12 cellular contexts compared by ENCODE assay signal in the genomic region with DNA sequence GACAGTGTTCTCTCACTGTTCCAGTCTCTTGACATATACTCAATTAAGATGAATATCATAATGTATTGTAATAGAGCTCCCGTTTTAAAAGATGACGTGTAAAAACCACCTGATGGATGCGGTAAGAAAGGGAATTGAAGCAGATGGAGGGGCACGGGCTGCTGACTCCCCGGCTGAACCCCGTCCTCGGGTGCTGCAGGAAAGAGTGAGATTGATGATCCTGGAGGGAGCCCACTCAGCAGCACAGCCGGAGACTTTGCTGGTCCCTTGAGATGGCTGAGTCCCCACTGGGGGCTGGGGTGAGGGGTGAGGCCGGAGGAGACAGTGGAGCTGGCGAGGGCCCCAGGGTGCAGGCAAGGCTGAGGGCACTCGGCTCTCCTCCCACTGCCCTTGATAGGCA.
DNase-seq lines count a peak whose midpoint lies in the region; ATAC-seq and TF ChIP-seq lines count a peak whose summit lies in the region.
"Had no signal": no experiment of that assay in that cellular context is flagged by ENCODE, and none has a peak within 500 bp of the region (broad histone marks: within the 10 kb centered on the region; RNA-seq: fewer than 3 reads in every experiment).

No MANE protein-coding gene starts in this region.

- no peaks in the 10 kb centered on the region for H3K27me3 Mint-ChIP-seq in activated naive CD8-positive, alpha-beta T cell
- no peaks in the 10 kb centered on the region for H3K27me3 Mint-ChIP-seq in nephron progenitor cell (ENCODE audit: low read depth, poor library complexity)

- H3K4me1 ChIP-seq in DOHH2 (ENCODE audit: control insufficient read depth, low read length) (peaks cover 87% of the 10 kb centered on the region), Karpas-422 (ENCODE audit: low read length) (peaks cover 57% of the 10 kb centered on the region)

- H3K79me2 ChIP-seq in DOHH2 (ENCODE audit: control insufficient read depth, low read length) (peaks cover 36% of the 10 kb centered on the region), Karpas-422 (ENCODE audit: low read length) (peaks cover 59% of the 10 kb centered on the region)

- DNase-seq in Karpas-422 (no peak), nephron progenitor cell (no peak), CD1c-positive myeloid dendritic cell (ENCODE audit: extremely low spot score) (no peak), NCI-H526 treated with DMSO at 0.1 percent for 48 hours (lab: John Stamatoyannopoulos, UW) (no peak)
- DNase-seq: cortex of kidney, left cardiac atrium, NCI-H1105 treated with DMSO at 0.1 percent for 48 hours had no signal

- H3K9me3 Mint-ChIP-seq in activated naive CD8-positive, alpha-beta T cell (ENCODE audit: low read depth): no peaks in the 10 kb centered on the region
- H3K9me3 Mint-ChIP-seq in nephron progenitor cell: no peaks in the 10 kb centered on the region

- H3K36me3 ChIP-seq in DOHH2 (ENCODE audit: control insufficient read depth, low read length): peaks cover 33% of the 10 kb centered on the region
- no peaks in the 10 kb centered on the region for H3K36me3 ChIP-seq in Karpas-422 (ENCODE audit: insufficient read depth, low read length)

- H3K4me2 ChIP-seq in DOHH2 (ENCODE audit: low read length) (peak overlapping the region; percentile 95), Karpas-422 (ENCODE audit: low read depth, low read length, poor library complexity, severe bottlenecking) (no peak overlapping the region)

- no peaks in the 10 kb centered on the region for H4K20me1 ChIP-seq in DOHH2 (ENCODE audit: control insufficient read depth, insufficient read depth, low read depth, low read length)
- no peaks in the 10 kb centered on the region for H4K20me1 ChIP-seq in Karpas-422 (ENCODE audit: insufficient read depth, low read depth, low read length)

- H3K27me3 ChIP-seq in DOHH2 (ENCODE audit: control insufficient read depth, low read length) (no peaks in the 10 kb centered on the region), Karpas-422 (ENCODE audit: low read length) (no peaks in the 10 kb centered on the region)

- H3K4me1 Mint-ChIP-seq in activated naive CD8-positive, alpha-beta T cell (ENCODE audit: low read depth): peaks cover 84% of the 10 kb centered on the region
- peaks cover 20% of the 10 kb centered on the region for H3K4me1 Mint-ChIP-seq in nephron progenitor cell

- H3K4me3 ChIP-seq in DOHH2 (ENCODE audit: low read length) (peak overlapping the region; percentile 75), Karpas-422 (ENCODE audit: low read length) (no peak overlapping the region)

- no peaks in the 10 kb centered on the region for H3K9me2 ChIP-seq in DOHH2 (replicated peaks; ENCODE audit: control insufficient read depth, low read length)
- H3K9me2 ChIP-seq in Karpas-422 (replicated peaks; ENCODE audit: insufficient read depth, low read length): no peaks in the 10 kb centered on the region

- ATAC-seq in HG02885 (IDR thresholded peaks at IDR 0.05; ENCODE audit: poor library complexity, unreplicated experiment) (no peak), GM19397 (IDR thresholded peaks at IDR 0.05; ENCODE audit: unreplicated experiment) (no peak)
- ATAC-seq: left cardiac atrium had no signal

- H3K27ac Mint-ChIP-seq in activated naive CD8-positive, alpha-beta T cell: peak overlapping the region; percentile 98
- H3K27ac Mint-ChIP-seq in nephron progenitor cell: peak overlapping the region; percentile 14

- peak overlapping the region; percentile 79 for H3K4me3 Mint-ChIP-seq in activated naive CD8-positive, alpha-beta T cell
- no peak overlapping the region for H3K4me3 Mint-ChIP-seq in nephron progenitor cell

- peaks cover 8% of the 10 kb centered on the region for H3K36me3 Mint-ChIP-seq in activated naive CD8-positive, alpha-beta T cell
- H3K36me3 Mint-ChIP-seq in nephron progenitor cell (ENCODE audit: low read depth): peaks cover 26% of the 10 kb centered on the region

- H3K9me3 ChIP-seq in DOHH2 (ENCODE audit: control insufficient read depth, insufficient read depth, low read length): no peaks in the 10 kb centered on the region
- H3K9me3 ChIP-seq in Karpas-422 (ENCODE audit: low read length): no peaks in the 10 kb centered on the region; the same call in 1 of the 2 replicates

- TF ChIP-seq CTCF in DOHH2 (IDR thresholded peaks at IDR 0.05; ENCODE audit: low read depth, low read length, poor library complexity, severe bottlenecking) (no peak), nephron progenitor cell (IDR thresholded peaks at IDR 0.05) (no peak)

- H3K9ac ChIP-seq in Karpas-422 (ENCODE audit: low read length): no peak overlapping the region

- no peak overlapping the region for H2AFZ ChIP-seq in Karpas-422 (ENCODE audit: low read length)

- H3F3A ChIP-seq in DOHH2 (ENCODE audit: control insufficient read depth, insufficient read depth): peaks cover 65% of the 10 kb centered on the region

- H3K27ac ChIP-seq in DOHH2 (ENCODE audit: low read depth, low read length) (peak overlapping the region; percentile 99), Karpas-422 (ENCODE audit: low read length) (peak overlapping the region; percentile 46)
- H3K27ac ChIP-seq: HL-60 had no signal
